1 cellular context compared by ENCODE assay signal in the genomic region with DNA sequence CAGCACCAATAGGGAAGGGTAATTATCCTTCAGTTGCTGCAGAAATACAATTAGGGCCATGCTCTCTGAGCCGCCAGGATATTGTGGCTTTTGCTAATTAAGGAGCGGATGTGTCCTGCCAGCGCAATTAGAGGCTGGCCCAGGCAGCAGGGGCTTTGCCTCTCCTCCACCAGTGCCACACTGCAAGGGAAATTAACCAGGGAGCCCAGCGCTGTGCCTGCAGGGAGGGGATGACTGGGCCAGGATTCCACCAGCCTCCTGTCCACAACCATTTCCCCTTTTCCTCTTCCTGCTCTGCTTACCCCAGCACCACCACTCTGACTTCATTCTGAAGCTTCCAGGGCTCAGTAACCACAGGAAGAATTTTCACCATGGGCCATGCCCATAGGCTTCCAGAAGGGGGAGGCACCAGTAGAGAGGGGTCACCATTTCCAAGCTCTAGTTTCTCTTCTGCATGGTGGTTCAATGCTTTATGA.
TF ChIP-seq lines count a peak whose summit lies in the region.

No MANE protein-coding gene starts in this region.

TF ChIP-seq in K562, 482 proteins besides CTCF, POLR2A, EP300 and RAD21:
- TF ChIP-seq, protein P1, sequence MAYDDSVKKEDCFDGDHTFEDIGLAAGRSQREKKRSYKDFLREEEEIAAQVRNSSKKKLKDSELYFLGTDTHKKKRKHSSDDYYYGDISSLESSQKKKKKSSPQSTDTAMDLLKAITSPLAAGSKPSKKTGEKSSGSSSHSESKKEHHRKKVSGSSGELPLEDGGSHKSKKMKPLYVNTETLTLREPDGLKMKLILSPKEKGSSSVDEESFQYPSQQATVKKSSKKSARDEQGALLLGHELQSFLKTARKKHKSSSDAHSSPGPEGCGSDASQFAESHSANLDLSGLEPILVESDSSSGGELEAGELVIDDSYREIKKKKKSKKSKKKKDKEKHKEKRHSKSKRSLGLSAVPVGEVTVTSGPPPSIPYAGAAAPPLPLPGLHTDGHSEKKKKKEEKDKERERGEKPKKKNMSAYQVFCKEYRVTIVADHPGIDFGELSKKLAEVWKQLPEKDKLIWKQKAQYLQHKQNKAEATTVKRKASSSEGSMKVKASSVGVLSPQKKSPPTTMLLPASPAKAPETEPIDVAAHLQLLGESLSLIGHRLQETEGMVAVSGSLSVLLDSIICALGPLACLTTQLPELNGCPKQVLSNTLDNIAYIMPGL (CRISPR knock-in tag; IDR thresholded peaks at IDR 0.05) = no peak
- TF ChIP-seq SOX6 (IDR thresholded peaks at IDR 0.05) (no peak), SPI1 (IDR thresholded peaks at IDR 0.05; ENCODE audit: borderline replicate concordance, low read depth, low read length) (peak; percentile 59; the same call in 1 of the 2 replicates), NR2C2 (CRISPR knock-in tag; IDR thresholded peaks at IDR 0.05) (no peak), NR2C2 (tag; IDR thresholded peaks at IDR 0.05) (no peak), FIP1L1 (IDR thresholded peaks at IDR 0.05; ENCODE audit: low read depth, low read length, poor library complexity, severe bottlenecking) (no peak)
